In the genomic region with DNA sequence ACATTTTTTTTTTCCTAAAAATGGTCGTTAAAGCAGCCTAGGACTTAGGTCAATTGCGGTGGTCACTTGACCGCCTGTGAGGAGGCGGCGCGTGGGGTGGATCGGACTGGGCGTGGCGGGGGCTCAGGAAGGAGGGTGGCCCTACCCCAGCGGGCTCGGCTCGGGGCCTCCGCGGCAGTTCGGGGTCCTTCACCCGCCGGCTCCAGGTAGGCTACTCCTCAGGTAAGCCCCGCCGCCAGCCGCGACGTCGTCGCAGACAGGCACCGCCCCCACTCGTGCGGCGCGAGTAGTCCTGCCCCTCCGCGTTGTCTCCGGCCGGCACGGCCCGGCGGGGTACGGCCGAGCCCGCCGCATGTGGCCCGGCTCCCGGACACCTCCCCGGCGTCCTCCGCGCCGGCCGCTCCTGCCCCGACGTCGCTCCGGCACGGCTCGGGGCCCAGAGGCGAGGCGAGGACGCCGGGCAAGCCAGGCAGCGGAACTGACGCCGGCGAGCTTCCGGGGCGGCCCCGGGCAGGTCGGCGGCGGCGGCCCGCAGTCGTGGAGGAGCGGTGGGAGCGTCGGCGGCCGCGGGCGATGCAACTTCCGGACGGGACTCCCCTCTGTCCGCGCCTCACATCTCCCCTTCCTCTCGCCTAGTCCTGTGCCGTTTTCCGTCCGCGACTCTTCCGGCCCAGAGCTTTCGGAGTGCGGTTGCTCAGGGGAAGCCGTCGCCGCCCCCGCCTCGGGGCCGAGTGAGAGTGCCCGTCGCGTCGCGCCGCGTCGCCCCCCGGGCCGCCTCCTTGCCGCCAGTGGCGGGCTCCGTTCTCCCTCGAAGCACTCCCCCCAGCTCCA, we compare ENCODE assay signal across 8 cellular contexts. TPM values are rescaled to one million over a fixed set of nuclear protein-coding genes. Genes with fewer than 3 reads are reported as not detected.
DNase-seq lines count a peak whose midpoint lies in the region; ATAC-seq and TF ChIP-seq lines count a peak whose summit lies in the region.

A gene (plus strand): TSS at position 513 of the 831 bp plus-strand sequence. CDS start 322 bp downstream, outside the sequence.

- DNase-seq in BJ (ENCODE audit: low read depth) (no peak), NCI-H526 (lab: John Stamatoyannopoulos, UW) (peak; percentile 99 to 100), coronary artery (ENCODE audit: low spot score) (peak; percentile 85), left kidney (ENCODE audit: low read depth, low spot score) (peak; percentile 95)
- peak; percentile 87 for DNase-seq in activated CD4-positive, alpha-beta T cell treated with anti-CD3 and anti-CD28 coated beads, Interleukin-2, amount 10 ng/mL, durations not matched to agents 7 days and 5 days
- peak; percentile 92 for DNase-seq in stimulated activated CD4-positive, alpha-beta T cell treated with anti-CD3 and anti-CD28 coated beads, Interleukin-1b, Interleukin-23, amount 100 ng/mL, for 48 hours

- peak within 1 kb of the TSS; percentile 89 for H3K4me3 Mint-ChIP-seq in activated CD4-positive, alpha-beta T cell treated with anti-CD3 and anti-CD28 coated beads, Interleukin-2, amount 10 ng/mL, durations not matched to agents 7 days and 5 days

- H3K27ac Mint-ChIP-seq in activated CD4-positive, alpha-beta T cell treated with anti-CD3 and anti-CD28 coated beads, Interleukin-2, amount 10 ng/mL, durations not matched to agents 7 days and 5 days: peak within 1 kb of the TSS; percentile 97

- H3K4me1 Mint-ChIP-seq in activated CD4-positive, alpha-beta T cell treated with anti-CD3 and anti-CD28 coated beads, Interleukin-2, amount 10 ng/mL, durations not matched to agents 7 days and 5 days: peaks cover 33% of the 10 kb centered on the region

- H3K36me3 Mint-ChIP-seq in activated CD4-positive, alpha-beta T cell treated with anti-CD3 and anti-CD28 coated beads, Interleukin-2, amount 10 ng/mL, durations not matched to agents 7 days and 5 days (ENCODE audit: low read depth): peaks cover 1% of the 10 kb centered on the region

- no peaks in the 10 kb centered on the region for H3K36me3 ChIP-seq in BJ (ENCODE audit: control insufficient read depth, insufficient read depth, low read length)

- POLR2A ChIA-PET in BJ (lab: Charles Lee): interaction anchor here (0.6 kb wide), 1 partner anchor 519 kb away, joined by 3 read pairs; a partner anchor contains a TSS
- POLR2A ChIA-PET in activated CD4-positive, alpha-beta T cell treated with anti-CD3 and anti-CD28 coated beads, Interleukin-2, amount 10 ng/mL, durations not matched to agents 7 days and 5 days (lab: Charles Lee): interaction anchor here (0.7 kb wide), 1 partner anchor 123 kb away, joined by 5 read pairs; no protein-coding TSS in a partner anchor

- no peaks in the 10 kb centered on the region for H3K9me3 Mint-ChIP-seq in activated CD4-positive, alpha-beta T cell treated with anti-CD3 and anti-CD28 coated beads, Interleukin-2, amount 10 ng/mL, durations not matched to agents 7 days and 5 days

- H3K4me3 ChIP-seq in BJ (ENCODE audit: low read depth, low read length): peak within 1 kb of the TSS; percentile 98
- H3K4me3 ChIP-seq in coronary artery: peak within 1 kb of the TSS; percentile 83

- peak within 1 kb of the TSS; percentile 96 to 100 for H3K27ac ChIP-seq in coronary artery

- H3K27me3 Mint-ChIP-seq in activated CD4-positive, alpha-beta T cell treated with anti-CD3 and anti-CD28 coated beads, Interleukin-2, amount 10 ng/mL, durations not matched to agents 7 days and 5 days: no peaks in the 10 kb centered on the region

- no peaks in the 10 kb centered on the region for H3K27me3 ChIP-seq in BJ (ENCODE audit: control insufficient read depth, insufficient read depth, low read length)

- CTCF ChIA-PET in BJ (lab: Yijun Ruan, JAX): interaction anchor here (0.6 to 1.1 kb wide), 3 partner anchors 24 to 206 kb away, joined by 3 read pairs; a partner anchor contains a TSS
- CTCF ChIA-PET in activated CD4-positive, alpha-beta T cell treated with anti-CD3 and anti-CD28 coated beads, Interleukin-2, amount 10 ng/mL, durations not matched to agents 7 days and 5 days (lab: Charles Lee): interaction anchor here (0.6 to 1.0 kb wide), 4 partner anchors 11 to 219 kb away, joined by 3 to 5 read pairs (median 4); a partner anchor contains a TSS

- peak; percentile 81 for ATAC-seq in GM19351 (IDR thresholded peaks at IDR 0.05; ENCODE audit: unreplicated experiment)
- ATAC-seq in HG03469 (IDR thresholded peaks at IDR 0.05; ENCODE audit: unreplicated experiment): peak; percentile 48

- no peak for TF ChIP-seq CTCF in BJ (IDR thresholded peaks at IDR 0.05; ENCODE audit: insufficient read depth, low read depth, low read length)
- no peak for TF ChIP-seq CTCF in coronary artery (IDR thresholded peaks at IDR 0.05)

RNA-seq across cellular contexts. Expression of the gene that starts here (rescaled TPM):
- 18.9 and 20.5 TPM in 2 replicates for polyA plus RNA-seq in BJ (2011; rRNA removed)
- polyA minus RNA-seq in BJ (2011; rRNA and poly(A)+ RNA removed): 67.1 and 72.7 TPM in 2 replicates
- 10 to 100 TPM; 28.7 to 29.4 TPM for total RNA-seq in activated CD4-positive, alpha-beta T cell treated with anti-CD3 and anti-CD28 coated beads, Interleukin-2, amount 10 ng/mL, durations not matched to agents 7 days and 5 days
